Comparison of ENCODE assay signal across 1 cellular context in the genomic region with DNA sequence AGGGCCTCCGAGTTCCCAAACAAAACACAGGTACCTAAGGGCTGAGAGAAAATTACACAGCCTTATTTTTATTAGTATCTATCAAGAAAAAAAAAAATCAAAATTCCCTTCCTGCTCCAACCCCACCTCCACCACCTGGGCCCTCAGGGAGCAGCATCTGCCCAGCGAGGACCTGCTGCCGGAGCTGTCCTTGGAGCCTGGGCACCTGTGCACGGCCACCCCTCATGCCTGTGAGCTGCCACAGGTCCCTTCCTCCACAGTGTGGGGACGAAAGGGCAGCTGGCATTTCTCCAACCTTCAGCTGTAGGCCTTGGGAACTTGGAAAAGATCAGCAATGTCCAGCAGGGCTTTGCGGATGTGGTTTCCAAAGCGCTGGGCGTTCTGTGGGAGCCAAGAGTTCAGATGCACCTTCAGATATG.
TF ChIP-seq lines count a peak whose summit lies in the region.

No MANE protein-coding gene starts in this region.

TF ChIP-seq in HepG2, 621 proteins besides CTCF, POLR2A, EP300 and RAD21 (continued from another document and continues in another):
- TF ChIP-seq, protein P1, sequence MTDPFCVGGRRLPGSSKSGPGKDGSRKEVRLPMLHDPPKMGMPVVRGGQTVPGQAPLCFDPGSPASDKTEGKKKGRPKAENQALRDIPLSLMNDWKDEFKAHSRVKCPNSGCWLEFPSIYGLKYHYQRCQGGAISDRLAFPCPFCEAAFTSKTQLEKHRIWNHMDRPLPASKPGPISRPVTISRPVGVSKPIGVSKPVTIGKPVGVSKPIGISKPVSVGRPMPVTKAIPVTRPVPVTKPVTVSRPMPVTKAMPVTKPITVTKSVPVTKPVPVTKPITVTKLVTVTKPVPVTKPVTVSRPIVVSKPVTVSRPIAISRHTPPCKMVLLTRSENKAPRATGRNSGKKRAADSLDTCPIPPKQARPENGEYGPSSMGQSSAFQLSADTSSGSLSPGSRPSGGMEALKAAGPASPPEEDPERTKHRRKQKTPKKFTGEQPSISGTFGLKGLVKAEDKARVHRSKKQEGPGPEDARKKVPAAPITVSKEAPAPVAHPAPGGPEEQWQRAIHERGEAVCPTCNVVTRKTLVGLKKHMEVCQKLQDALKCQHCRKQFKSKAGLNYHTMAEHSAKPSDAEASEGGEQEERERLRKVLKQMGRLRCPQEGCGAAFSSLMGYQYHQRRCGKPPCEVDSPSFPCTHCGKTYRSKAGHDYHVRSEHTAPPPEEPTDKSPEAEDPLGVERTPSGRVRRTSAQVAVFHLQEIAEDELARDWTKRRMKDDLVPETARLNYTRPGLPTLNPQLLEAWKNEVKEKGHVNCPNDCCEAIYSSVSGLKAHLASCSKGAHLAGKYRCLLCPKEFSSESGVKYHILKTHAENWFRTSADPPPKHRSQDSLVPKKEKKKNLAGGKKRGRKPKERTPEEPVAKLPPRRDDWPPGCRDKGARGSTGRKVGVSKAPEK (CRISPR knock-in tag; IDR thresholded peaks at IDR 0.05; ENCODE audit: borderline replicate concordance), result no peak
- TF ChIP-seq NBN (conservative IDR thresholded peaks at IDR 0.05) (no peak), NFE2L2 (IDR thresholded peaks at IDR 0.05; ENCODE audit: low read length) (no peak), ZC3H4 (CRISPR knock-in tag; IDR thresholded peaks at IDR 0.05; ENCODE audit: borderline replicate concordance) (no peak), MED1 (CRISPR knock-in tag; IDR thresholded peaks at IDR 0.05) (peak; percentile 64; the same call in 1 of the 2 replicates), STAG1 (CRISPR knock-in tag; IDR thresholded peaks at IDR 0.05) (no peak), KAT8 (CRISPR knock-in tag; IDR thresholded peaks at IDR 0.05) (peak; percentile 26; the same call in 1 of the 2 replicates), ZNF124 (CRISPR knock-in tag; IDR thresholded peaks at IDR 0.05) (no peak), ZNF839 (CRISPR knock-in tag; IDR thresholded peaks at IDR 0.05; ENCODE audit: borderline replicate concordance) (no peak), NR2F2 (IDR thresholded peaks at IDR 0.05; ENCODE audit: borderline replicate concordance, low read depth) (no peak), SMYD3 (CRISPR knock-in tag; IDR thresholded peaks at IDR 0.05) (no peak), ZFP1 (CRISPR knock-in tag; IDR thresholded peaks at IDR 0.05) (no peak), HNF4G (IDR thresholded peaks at IDR 0.05; ENCODE audit: borderline replicate concordance, low read depth, low read length) (peak; percentile 66), HNF4G (CRISPR knock-in tag; IDR thresholded peaks at IDR 0.05; ENCODE audit: borderline replicate concordance, low read depth) (peak; percentile 47; the same call in 1 of the 2 replicates), PHF5A (CRISPR knock-in tag; IDR thresholded peaks at IDR 0.05; ENCODE audit: low read depth, unreplicated experiment) (no peak), ZNF451 (CRISPR knock-in tag; IDR thresholded peaks at IDR 0.05) (no peak), HOXA7 (CRISPR knock-in tag; IDR thresholded peaks at IDR 0.05) (no peak), CAMTA2 (CRISPR knock-in tag; IDR thresholded peaks at IDR 0.05; ENCODE audit: borderline replicate concordance) (no peak), NFATC3 (CRISPR knock-in tag; IDR thresholded peaks at IDR 0.05) (no peak), ZFY (CRISPR knock-in tag; IDR thresholded peaks at IDR 0.05) (no peak), FOXJ3 (CRISPR knock-in tag; IDR thresholded peaks at IDR 0.05; ENCODE audit: borderline replicate concordance) (no peak), NR3C1 (CRISPR knock-in tag; IDR thresholded peaks at IDR 0.05) (no peak), RBAK (CRISPR knock-in tag; IDR thresholded peaks at IDR 0.05) (no peak), SOX5 (CRISPR knock-in tag; IDR thresholded peaks at IDR 0.05; ENCODE audit: borderline replicate concordance) (peak; percentile 7; the same call in 1 of the 2 replicates), ZMYM4 (CRISPR knock-in tag; IDR thresholded peaks at IDR 0.05) (no peak), ZNF775 (CRISPR knock-in tag; IDR thresholded peaks at IDR 0.05; ENCODE audit: borderline replicate concordance) (no peak), ZNF282 (IDR thresholded peaks at IDR 0.05; ENCODE audit: partially characterized antibody) (no peak), IRF2 (CRISPR knock-in tag; IDR thresholded peaks at IDR 0.05) (no peak), GATAD1 (CRISPR knock-in tag; IDR thresholded peaks at IDR 0.05) (peak; percentile 23; the same call in 1 of the 2 replicates), ZNF205 (CRISPR knock-in tag; IDR thresholded peaks at IDR 0.05) (no peak)
- TF ChIP-seq, protein P2, sequence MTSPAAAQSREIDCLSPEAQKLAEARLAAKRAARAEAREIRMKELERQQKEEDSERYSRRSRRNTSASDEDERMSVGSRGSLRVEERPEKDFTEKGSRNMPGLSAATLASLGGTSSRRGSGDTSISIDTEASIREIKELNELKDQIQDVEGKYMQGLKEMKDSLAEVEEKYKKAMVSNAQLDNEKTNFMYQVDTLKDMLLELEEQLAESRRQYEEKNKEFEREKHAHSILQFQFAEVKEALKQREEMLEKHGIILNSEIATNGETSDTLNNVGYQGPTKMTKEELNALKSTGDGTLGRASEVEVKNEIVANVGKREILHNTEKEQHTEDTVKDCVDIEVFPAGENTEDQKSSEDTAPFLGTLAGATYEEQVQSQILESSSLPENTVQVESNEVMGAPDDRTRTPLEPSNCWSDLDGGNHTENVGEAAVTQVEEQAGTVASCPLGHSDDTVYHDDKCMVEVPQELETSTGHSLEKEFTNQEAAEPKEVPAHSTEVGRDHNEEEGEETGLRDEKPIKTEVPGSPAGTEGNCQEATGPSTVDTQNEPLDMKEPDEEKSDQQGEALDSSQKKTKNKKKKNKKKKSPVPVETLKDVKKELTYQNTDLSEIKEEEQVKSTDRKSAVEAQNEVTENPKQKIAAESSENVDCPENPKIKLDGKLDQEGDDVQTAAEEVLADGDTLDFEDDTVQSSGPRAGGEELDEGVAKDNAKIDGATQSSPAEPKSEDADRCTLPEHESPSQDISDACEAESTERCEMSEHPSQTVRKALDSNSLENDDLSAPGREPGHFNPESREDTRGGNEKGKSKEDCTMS (CRISPR knock-in tag; conservative IDR thresholded peaks at IDR 0.05), result no peak
- TF ChIP-seq, protein P3, sequence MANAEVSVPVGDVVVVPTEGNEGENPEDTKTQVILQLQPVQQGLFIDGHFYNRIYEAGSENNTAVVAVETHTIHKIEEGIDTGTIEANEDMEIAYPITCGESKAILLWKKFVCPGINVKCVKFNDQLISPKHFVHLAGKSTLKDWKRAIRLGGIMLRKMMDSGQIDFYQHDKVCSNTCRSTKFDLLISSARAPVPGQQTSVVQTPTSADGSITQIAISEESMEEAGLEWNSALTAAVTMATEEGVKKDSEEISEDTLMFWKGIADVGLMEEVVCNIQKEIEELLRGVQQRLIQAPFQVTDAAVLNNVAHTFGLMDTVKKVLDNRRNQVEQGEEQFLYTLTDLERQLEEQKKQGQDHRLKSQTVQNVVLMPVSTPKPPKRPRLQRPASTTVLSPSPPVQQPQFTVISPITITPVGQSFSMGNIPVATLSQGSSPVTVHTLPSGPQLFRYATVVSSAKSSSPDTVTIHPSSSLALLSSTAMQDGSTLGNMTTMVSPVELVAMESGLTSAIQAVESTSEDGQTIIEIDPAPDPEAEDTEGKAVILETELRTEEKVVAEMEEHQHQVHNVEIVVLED (CRISPR knock-in tag; IDR thresholded peaks at IDR 0.05; ENCODE audit: borderline replicate concordance), result no peak
- TF ChIP-seq, protein P4, sequence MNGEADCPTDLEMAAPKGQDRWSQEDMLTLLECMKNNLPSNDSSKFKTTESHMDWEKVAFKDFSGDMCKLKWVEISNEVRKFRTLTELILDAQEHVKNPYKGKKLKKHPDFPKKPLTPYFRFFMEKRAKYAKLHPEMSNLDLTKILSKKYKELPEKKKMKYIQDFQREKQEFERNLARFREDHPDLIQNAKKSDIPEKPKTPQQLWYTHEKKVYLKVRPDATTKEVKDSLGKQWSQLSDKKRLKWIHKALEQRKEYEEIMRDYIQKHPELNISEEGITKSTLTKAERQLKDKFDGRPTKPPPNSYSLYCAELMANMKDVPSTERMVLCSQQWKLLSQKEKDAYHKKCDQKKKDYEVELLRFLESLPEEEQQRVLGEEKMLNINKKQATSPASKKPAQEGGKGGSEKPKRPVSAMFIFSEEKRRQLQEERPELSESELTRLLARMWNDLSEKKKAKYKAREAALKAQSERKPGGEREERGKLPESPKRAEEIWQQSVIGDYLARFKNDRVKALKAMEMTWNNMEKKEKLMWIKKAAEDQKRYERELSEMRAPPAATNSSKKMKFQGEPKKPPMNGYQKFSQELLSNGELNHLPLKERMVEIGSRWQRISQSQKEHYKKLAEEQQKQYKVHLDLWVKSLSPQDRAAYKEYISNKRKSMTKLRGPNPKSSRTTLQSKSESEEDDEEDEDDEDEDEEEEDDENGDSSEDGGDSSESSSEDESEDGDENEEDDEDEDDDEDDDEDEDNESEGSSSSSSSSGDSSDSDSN (CRISPR knock-in tag; IDR thresholded peaks at IDR 0.05), result peak; percentile 78
- TF ChIP-seq, protein P5, sequence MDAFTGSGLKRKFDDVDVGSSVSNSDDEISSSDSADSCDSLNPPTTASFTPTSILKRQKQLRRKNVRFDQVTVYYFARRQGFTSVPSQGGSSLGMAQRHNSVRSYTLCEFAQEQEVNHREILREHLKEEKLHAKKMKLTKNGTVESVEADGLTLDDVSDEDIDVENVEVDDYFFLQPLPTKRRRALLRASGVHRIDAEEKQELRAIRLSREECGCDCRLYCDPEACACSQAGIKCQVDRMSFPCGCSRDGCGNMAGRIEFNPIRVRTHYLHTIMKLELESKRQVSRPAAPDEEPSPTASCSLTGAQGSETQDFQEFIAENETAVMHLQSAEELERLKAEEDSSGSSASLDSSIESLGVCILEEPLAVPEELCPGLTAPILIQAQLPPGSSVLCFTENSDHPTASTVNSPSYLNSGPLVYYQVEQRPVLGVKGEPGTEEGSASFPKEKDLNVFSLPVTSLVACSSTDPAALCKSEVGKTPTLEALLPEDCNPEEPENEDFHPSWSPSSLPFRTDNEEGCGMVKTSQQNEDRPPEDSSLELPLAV (CRISPR knock-in tag; conservative IDR thresholded peaks at IDR 0.05; ENCODE audit: low read depth), result no peak
- TF ChIP-seq, protein P6, sequence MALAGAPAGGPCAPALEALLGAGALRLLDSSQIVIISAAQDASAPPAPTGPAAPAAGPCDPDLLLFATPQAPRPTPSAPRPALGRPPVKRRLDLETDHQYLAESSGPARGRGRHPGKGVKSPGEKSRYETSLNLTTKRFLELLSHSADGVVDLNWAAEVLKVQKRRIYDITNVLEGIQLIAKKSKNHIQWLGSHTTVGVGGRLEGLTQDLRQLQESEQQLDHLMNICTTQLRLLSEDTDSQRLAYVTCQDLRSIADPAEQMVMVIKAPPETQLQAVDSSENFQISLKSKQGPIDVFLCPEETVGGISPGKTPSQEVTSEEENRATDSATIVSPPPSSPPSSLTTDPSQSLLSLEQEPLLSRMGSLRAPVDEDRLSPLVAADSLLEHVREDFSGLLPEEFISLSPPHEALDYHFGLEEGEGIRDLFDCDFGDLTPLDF (CRISPR knock-in tag; IDR thresholded peaks at IDR 0.05), result no peak
- TF ChIP-seq, protein P7, sequence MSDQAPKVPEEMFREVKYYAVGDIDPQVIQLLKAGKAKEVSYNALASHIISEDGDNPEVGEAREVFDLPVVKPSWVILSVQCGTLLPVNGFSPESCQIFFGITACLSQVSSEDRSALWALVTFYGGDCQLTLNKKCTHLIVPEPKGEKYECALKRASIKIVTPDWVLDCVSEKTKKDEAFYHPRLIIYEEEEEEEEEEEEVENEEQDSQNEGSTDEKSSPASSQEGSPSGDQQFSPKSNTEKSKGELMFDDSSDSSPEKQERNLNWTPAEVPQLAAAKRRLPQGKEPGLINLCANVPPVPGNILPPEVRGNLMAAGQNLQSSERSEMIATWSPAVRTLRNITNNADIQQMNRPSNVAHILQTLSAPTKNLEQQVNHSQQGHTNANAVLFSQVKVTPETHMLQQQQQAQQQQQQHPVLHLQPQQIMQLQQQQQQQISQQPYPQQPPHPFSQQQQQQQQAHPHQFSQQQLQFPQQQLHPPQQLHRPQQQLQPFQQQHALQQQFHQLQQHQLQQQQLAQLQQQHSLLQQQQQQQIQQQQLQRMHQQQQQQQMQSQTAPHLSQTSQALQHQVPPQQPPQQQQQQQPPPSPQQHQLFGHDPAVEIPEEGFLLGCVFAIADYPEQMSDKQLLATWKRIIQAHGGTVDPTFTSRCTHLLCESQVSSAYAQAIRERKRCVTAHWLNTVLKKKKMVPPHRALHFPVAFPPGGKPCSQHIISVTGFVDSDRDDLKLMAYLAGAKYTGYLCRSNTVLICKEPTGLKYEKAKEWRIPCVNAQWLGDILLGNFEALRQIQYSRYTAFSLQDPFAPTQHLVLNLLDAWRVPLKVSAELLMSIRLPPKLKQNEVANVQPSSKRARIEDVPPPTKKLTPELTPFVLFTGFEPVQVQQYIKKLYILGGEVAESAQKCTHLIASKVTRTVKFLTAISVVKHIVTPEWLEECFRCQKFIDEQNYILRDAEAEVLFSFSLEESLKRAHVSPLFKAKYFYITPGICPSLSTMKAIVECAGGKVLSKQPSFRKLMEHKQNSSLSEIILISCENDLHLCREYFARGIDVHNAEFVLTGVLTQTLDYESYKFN (CRISPR knock-in tag; conservative IDR thresholded peaks at IDR 0.05), result peak; percentile 69
- TF ChIP-seq, protein P8, sequence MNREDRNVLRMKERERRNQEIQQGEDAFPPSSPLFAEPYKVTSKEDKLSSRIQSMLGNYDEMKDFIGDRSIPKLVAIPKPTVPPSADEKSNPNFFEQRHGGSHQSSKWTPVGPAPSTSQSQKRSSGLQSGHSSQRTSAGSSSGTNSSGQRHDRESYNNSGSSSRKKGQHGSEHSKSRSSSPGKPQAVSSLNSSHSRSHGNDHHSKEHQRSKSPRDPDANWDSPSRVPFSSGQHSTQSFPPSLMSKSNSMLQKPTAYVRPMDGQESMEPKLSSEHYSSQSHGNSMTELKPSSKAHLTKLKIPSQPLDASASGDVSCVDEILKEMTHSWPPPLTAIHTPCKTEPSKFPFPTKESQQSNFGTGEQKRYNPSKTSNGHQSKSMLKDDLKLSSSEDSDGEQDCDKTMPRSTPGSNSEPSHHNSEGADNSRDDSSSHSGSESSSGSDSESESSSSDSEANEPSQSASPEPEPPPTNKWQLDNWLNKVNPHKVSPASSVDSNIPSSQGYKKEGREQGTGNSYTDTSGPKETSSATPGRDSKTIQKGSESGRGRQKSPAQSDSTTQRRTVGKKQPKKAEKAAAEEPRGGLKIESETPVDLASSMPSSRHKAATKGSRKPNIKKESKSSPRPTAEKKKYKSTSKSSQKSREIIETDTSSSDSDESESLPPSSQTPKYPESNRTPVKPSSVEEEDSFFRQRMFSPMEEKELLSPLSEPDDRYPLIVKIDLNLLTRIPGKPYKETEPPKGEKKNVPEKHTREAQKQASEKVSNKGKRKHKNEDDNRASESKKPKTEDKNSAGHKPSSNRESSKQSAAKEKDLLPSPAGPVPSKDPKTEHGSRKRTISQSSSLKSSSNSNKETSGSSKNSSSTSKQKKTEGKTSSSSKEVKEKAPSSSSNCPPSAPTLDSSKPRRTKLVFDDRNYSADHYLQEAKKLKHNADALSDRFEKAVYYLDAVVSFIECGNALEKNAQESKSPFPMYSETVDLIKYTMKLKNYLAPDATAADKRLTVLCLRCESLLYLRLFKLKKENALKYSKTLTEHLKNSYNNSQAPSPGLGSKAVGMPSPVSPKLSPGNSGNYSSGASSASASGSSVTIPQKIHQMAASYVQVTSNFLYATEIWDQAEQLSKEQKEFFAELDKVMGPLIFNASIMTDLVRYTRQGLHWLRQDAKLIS (CRISPR knock-in tag; IDR thresholded peaks at IDR 0.05), result 0 out of 2 replicates have a peak, but pooled peaks have one; percentile 17
